8 cellular contexts compared by ENCODE assay signal in genomic region chr6:8063762-8064637, GRCh38. TPM values are rescaled to one million over a fixed set of nuclear protein-coding genes. Genes with fewer than 3 reads are reported as not detected.
DNase-seq lines count a peak whose midpoint lies in the region; ATAC-seq and TF ChIP-seq lines count a peak whose summit lies in the region.

BLOC1S5 (minus strand) TSS chr6:8064389; CDS start chr6:8064376, 13 bp downstream.

- H3K27ac Mint-ChIP-seq in activated naive CD4-positive, alpha-beta T cell treated with anti-CD3 and anti-CD28 coated beads, Interleukin-2, amount 50 U/mL, for 72 hours, result peak within 1 kb of the TSS; percentile 92 to 95

- no peak for TF ChIP-seq POLR2A in testis (IDR thresholded peaks at IDR 0.05)

- H3K9me3 Mint-ChIP-seq in activated naive CD4-positive, alpha-beta T cell treated with anti-CD3 and anti-CD28 coated beads, Interleukin-2, amount 50 U/mL, for 72 hours, result no peaks in the 10 kb centered on the region

- H3K27me3 ChIP-seq in testis, result no peaks in the 10 kb centered on the region

- H3K4me3 ChIP-seq in testis, result peak within 1 kb of the TSS; percentile 90 to 92

- CTCF ChIA-PET in GM10248 (lab: Yijun Ruan, JAX), result interaction anchor here (1.0 to 2.8 kb wide), 4 partner anchors 21 to 342 kb away, joined by 3 to 11 read pairs (median 8); partner anchors contain the start of gene EEF1E1

- POLR2A ChIA-PET in GM10248 (lab: Yijun Ruan, JAX), result interaction anchor here (0.6 kb wide), 1 partner anchor 767 kb away, joined by 5 read pairs; no protein-coding TSS in a partner anchor

- no peaks in the 10 kb centered on the region for H3K4me1 ChIP-seq in testis

- DNase-seq in GM10248 (ENCODE audit: extremely low spot score) (peak; percentile 90), NCI-H1092 treated with DMSO at 0.1 percent for 48 hours (lab: John Stamatoyannopoulos, UW) (peak; percentile 86), SKM-1 (lab: John Stamatoyannopoulos, UW; ENCODE audit: unreplicated experiment) (peak; percentile 73), glomerular visceral epithelial cell (ENCODE audit: extremely low spot score) (peak; percentile 98), omental fat pad (ENCODE audit: low spot score) (peak; percentile 87), testis (peak; percentile 98)
- DNase-seq in activated naive CD4-positive, alpha-beta T cell treated with anti-CD3 and anti-CD28 coated beads, Interleukin-2, amount 50 U/mL, for 72 hours (ENCODE audit: low spot score in 2 of 2), result peak; percentile 95 to 96

- ATAC-seq in HG02610 (IDR thresholded peaks at IDR 0.05; ENCODE audit: unreplicated experiment), result peak; percentile 91
- ATAC-seq in activated naive CD4-positive, alpha-beta T cell treated with anti-CD3 and anti-CD28 coated beads, Interleukin-2, amount 50 U/mL, for 72 hours, result peak; percentile 87 to 94
- ATAC-seq in omental fat pad (ENCODE audit: low FRiP score), result peak; percentile 99

- TF ChIP-seq CTCF in GM10248 (IDR thresholded peaks at IDR 0.05; ENCODE audit: control extremely low read depth, extremely low read depth, low read depth, missing control alignments) (peak; percentile 6), omental fat pad (IDR thresholded peaks at IDR 0.05) (no peak), testis (IDR thresholded peaks at IDR 0.05) (peak in 2 of 3 experiments; percentile 32 to 52)

- 1% methylated on average over 23 to 64 of the region's 64 CpGs for WGBS in testis, 2 donors

- intact Hi-C loops in testis (cut with DNase I; ENCODE audit: low total_unique reads), result loop anchor here (5.0 kb wide), 1 partner anchor 342 kb away; no protein-coding TSS in a partner anchor

- H3K36me3 ChIP-seq in testis (ENCODE audit: low read depth, missing control alignments), result no peaks in the 10 kb centered on the region

- H3K36me3 Mint-ChIP-seq in activated naive CD4-positive, alpha-beta T cell treated with anti-CD3 and anti-CD28 coated beads, Interleukin-2, amount 50 U/mL, for 72 hours, result peaks cover 0 to 5% of the 10 kb centered on the region in 2 donors

- peak within 1 kb of the TSS; percentile 45 to 89 for H3K27ac ChIP-seq in testis

- H3K9me3 ChIP-seq in testis, result no peaks in the 10 kb centered on the region

RNA-seq across cellular contexts. Expression of gene BLOC1S5, which starts in this region (rescaled TPM):
- total RNA-seq in activated naive CD4-positive, alpha-beta T cell treated with anti-CD3 and anti-CD28 coated beads, Interleukin-2, amount 50 U/mL, for 72 hours, result 10 to 100 TPM; 25.8 to 26.1 TPM
- 10 to 100 TPM in 2 of 4 donors, 1 to 10 TPM in 2; 8.3 to 13.1 (median 10.5) TPM for total RNA-seq in omental fat pad
- 10 to 100 TPM; 10.9 to 12.1 TPM for total RNA-seq in testis
- 8.4 TPM for polyA plus RNA-seq in testis (ENCODE audit: insufficient read depth, low read depth, low replicate concordance)

Comparison
In these comparisons a context has a peak if more than half of its experiments do, and no peak if none do; other contexts are left out.
1. Peak in every context shown above with its lines: DNase-seq, ATAC-seq, H3K4me3 ChIP-seq and H3K27ac ChIP-seq.
2. CTCF ChIP-seq: peak in GM10248 (single experiment) and testis (2 of 3); none in omental fat pad (0 of 3).